9 cellular contexts compared by ENCODE assay signal in genomic region chr3:60086811-60087210, GRCh38.
DNase-seq lines count a peak whose midpoint lies in the region; ATAC-seq and TF ChIP-seq lines count a peak whose summit lies in the region.
"Had no signal": no experiment of that assay in that cellular context is flagged by ENCODE, and none has a peak within 500 bp of the region (broad histone marks: within the 10 kb centered on the region; RNA-seq: fewer than 3 reads in every experiment).

No MANE protein-coding gene starts in this region.

- peak; percentile 23 for ATAC-seq in CD8-positive, alpha-beta T cell
- ATAC-seq in GM21723 (IDR thresholded peaks at IDR 0.05; ENCODE audit: unreplicated experiment) = peak; percentile 85

- H3K9me3 ChIP-seq in CD8-positive, alpha-beta T cell (ENCODE audit: low read length) = no peaks in the 10 kb centered on the region
- no peaks in the 10 kb centered on the region for H3K9me3 ChIP-seq in fibroblast of lung (ENCODE audit: control insufficient read depth, insufficient read depth, low read depth, low read length)
- no peaks in the 10 kb centered on the region for H3K9me3 ChIP-seq in thyroid gland
- no peaks in the 10 kb centered on the region for H3K9me3 ChIP-seq in MM.1S (replicated peaks; ENCODE audit: insufficient read depth, low read length)

- H4K20me1 ChIP-seq in fibroblast of lung (ENCODE audit: control insufficient read depth, extremely low read depth, insufficient read depth, low read length) = no peaks in the 10 kb centered on the region
- no peaks in the 10 kb centered on the region for H4K20me1 ChIP-seq in MM.1S (ENCODE audit: insufficient read depth, low read length)

- TF ChIP-seq CTCF in CD8-positive, alpha-beta T cell (IDR thresholded peaks at IDR 0.05) = no peak
- no peak for TF ChIP-seq CTCF in fibroblast of lung (conservative IDR thresholded peaks at IDR 0.05 in 1 of 2, IDR thresholded peaks at IDR 0.05 in 1 of 2; ENCODE audit: low read depth in 1 of 2, low read length in 2 of 2)
- TF ChIP-seq CTCF in thyroid gland (IDR thresholded peaks at IDR 0.05) = no peak
- no peak for TF ChIP-seq CTCF in MM.1S (IDR thresholded peaks at IDR 0.05; ENCODE audit: low read length)

- H3K9me2 ChIP-seq in MM.1S (replicated peaks; ENCODE audit: insufficient read depth, low read length) = no peaks in the 10 kb centered on the region

- no peak overlapping the region for H3K4me3 Mint-ChIP-seq in CD8-positive, alpha-beta T cell

- no peaks in the 10 kb centered on the region for H3K27me3 Mint-ChIP-seq in CD8-positive, alpha-beta T cell (ENCODE audit: low read depth)

- H3K79me2 ChIP-seq in fibroblast of lung (ENCODE audit: control insufficient read depth, insufficient read depth, low read length) (no peaks in the 10 kb centered on the region), MM.1S (ENCODE audit: low read length) (no peaks in the 10 kb centered on the region)

- peak in 1 of 7 experiments; percentile 27 for DNase-seq in CD8-positive, alpha-beta T cell
- DNase-seq in RKO (ENCODE audit: low spot score) (peak; percentile 6), fibroblast of lung (ENCODE audit: low read depth in 2 of 2) (peak; percentile 58 to 80), GF-D8 (lab: John Stamatoyannopoulos, UW) (no peak), thyroid gland (no peak), MM.1S (no peak), COR-L47 (lab: John Stamatoyannopoulos, UW) (no peak)

- H3K27me3 ChIP-seq in CD8-positive, alpha-beta T cell (ENCODE audit: insufficient read depth, low read length) = no peaks in the 10 kb centered on the region
- no peaks in the 10 kb centered on the region for H3K27me3 ChIP-seq in fibroblast of lung (ENCODE audit: control insufficient read depth, insufficient read depth, low read length)
- no peaks in the 10 kb centered on the region for H3K27me3 ChIP-seq in thyroid gland
- no peaks in the 10 kb centered on the region for H3K27me3 ChIP-seq in MM.1S (replicated peaks; ENCODE audit: insufficient read depth, low read length)

- H3K4me2 ChIP-seq in fibroblast of lung (ENCODE audit: extremely low read depth, insufficient read depth, low read length) (no peak overlapping the region), MM.1S (ENCODE audit: low read depth, low read length) (no peak overlapping the region)

- H3K4me3 ChIP-seq in CD8-positive, alpha-beta T cell (ENCODE audit: low read depth, low read length) = no peak overlapping the region
- H3K4me3 ChIP-seq in fibroblast of lung (replicated peaks in 1 of 4; ENCODE audit: control extremely low read depth in 1 of 4, insufficient read depth in 1 of 4, low read depth in 3 of 4, low read length in 4 of 4) (no peak overlapping the region), thyroid gland (replicated peaks in 1 of 3) (no peak overlapping the region), MM.1S (ENCODE audit: low read length) (no peak overlapping the region)
- H3K4me3 ChIP-seq: SK-N-MC had no signal

- POLR2A ChIA-PET in CD8-positive, alpha-beta T cell (lab: Charles Lee) = no interaction called here

- H2AFZ ChIP-seq in fibroblast of lung (ENCODE audit: low read length) = no peak overlapping the region
- H2AFZ ChIP-seq in MM.1S (ENCODE audit: low read length) = no peak overlapping the region

- H3K4me1 Mint-ChIP-seq in CD8-positive, alpha-beta T cell (ENCODE audit: low read depth) = peaks cover 44% of the 10 kb centered on the region

- CTCF ChIA-PET in CD8-positive, alpha-beta T cell (lab: Charles Lee) = no interaction called here

- H3K4me1 ChIP-seq in CD8-positive, alpha-beta T cell (ENCODE audit: insufficient read depth, low read length) = peaks cover 25% of the 10 kb centered on the region
- no peaks in the 10 kb centered on the region for H3K4me1 ChIP-seq in fibroblast of lung (ENCODE audit: control insufficient read depth, extremely low read depth, insufficient read depth, low read length)
- no peaks in the 10 kb centered on the region for H3K4me1 ChIP-seq in thyroid gland
- H3K4me1 ChIP-seq in MM.1S (ENCODE audit: low read length) = peaks cover 5% of the 10 kb centered on the region

- WGBS in thyroid gland, 2 donors = 81 to 100% methylated on average over 2 of the region's 2 CpGs

- peaks cover 7% of the 10 kb centered on the region for H3K36me3 Mint-ChIP-seq in CD8-positive, alpha-beta T cell

- H3K27ac Mint-ChIP-seq in CD8-positive, alpha-beta T cell = no peak overlapping the region

- intact Hi-C loops in CD8-positive, alpha-beta T cell (cut with DNase I, micrococcal nuclease) = no loop called here
- intact Hi-C loops in thyroid gland (cut with DNase I) = no loop called here

- no peaks in the 10 kb centered on the region for H3K36me3 ChIP-seq in CD8-positive, alpha-beta T cell (ENCODE audit: insufficient read depth, low read length)
- H3K36me3 ChIP-seq in fibroblast of lung (ENCODE audit: control insufficient read depth, insufficient read depth, low read length) (no peaks in the 10 kb centered on the region), thyroid gland (no peaks in the 10 kb centered on the region), MM.1S (replicated peaks; ENCODE audit: insufficient read depth, low read length) (no peaks in the 10 kb centered on the region)

- H3F3A ChIP-seq in MM.1S (ENCODE audit: insufficient read depth, low read length) = no peaks in the 10 kb centered on the region

- H3K27ac ChIP-seq in CD8-positive, alpha-beta T cell (ENCODE audit: low read depth, low read length) = no peak overlapping the region
- H3K27ac ChIP-seq in fibroblast of lung (ENCODE audit: insufficient read depth, low read length) (no peak overlapping the region), thyroid gland (no peak overlapping the region), MM.1S (ENCODE audit: low read length) (no peak overlapping the region)
- H3K27ac ChIP-seq: SK-N-MC had no signal

- H3K9ac ChIP-seq in fibroblast of lung (ENCODE audit: insufficient read depth, low read length) = no peak overlapping the region
- H3K9ac ChIP-seq in MM.1S (ENCODE audit: low read length) = no peak overlapping the region

- no peak for TF ChIP-seq POLR2A in thyroid gland (IDR thresholded peaks at IDR 0.05)

- peaks cover 4% of the 10 kb centered on the region for H3K9me3 Mint-ChIP-seq in CD8-positive, alpha-beta T cell

Comparison
In these comparisons a context has a peak if more than half of its experiments do, and no peak if none do; other contexts are left out.
1. DNase-seq: peak in RKO (single experiment) and fibroblast of lung (2 of 2); none in GF-D8 (single experiment), thyroid gland (0 of 2), MM.1S (single experiment) and COR-L47 (single experiment).